ENCODE assay signal across 18 cellular contexts in genomic region chr2:132392211-132392610, GRCh38. TPM values are rescaled to one million over a fixed set of nuclear protein-coding genes. Genes with fewer than 3 reads are reported as not detected.
DNase-seq lines count a peak whose midpoint lies in the region; ATAC-seq, FAIRE-seq and TF ChIP-seq lines count a peak whose summit lies in the region.
"Had no signal": no experiment of that assay in that cellular context is flagged by ENCODE, and none has a peak within 500 bp of the region (broad histone marks: within the 10 kb centered on the region; RNA-seq: fewer than 3 reads in every experiment).

No MANE protein-coding gene starts in this region.

- H3K4me1 Mint-ChIP-seq in Caco-2 (ENCODE audit: low read depth, unreplicated experiment) (no peaks in the 10 kb centered on the region), H9 (peaks cover 20 to 22% of the 10 kb centered on the region in 2 experiments), chondrocyte (ENCODE audit: low read depth) (peaks cover 7% of the 10 kb centered on the region)
- H3K4me1 Mint-ChIP-seq: CD4-positive, CD25-positive, alpha-beta regulatory T cell had no signal

- H2BK5ac ChIP-seq in H9 (ENCODE audit: insufficient read length, low read length) (no peak overlapping the region), H1 (ENCODE audit: low read depth, low read length) (peak overlapping the region; percentile 35; the same call in 1 of the 2 replicates), mesendoderm (ENCODE audit: low read length) (no peak overlapping the region)

- H3K79me1 ChIP-seq in H9 (ENCODE audit: insufficient read depth, low read depth, low read length, poor library complexity, severe bottlenecking) (no peaks in the 10 kb centered on the region), H1 (ENCODE audit: low read depth, low read length) (no peaks in the 10 kb centered on the region), mesendoderm (ENCODE audit: low read length) (no peaks in the 10 kb centered on the region)

- intact Hi-C loops in Caco-2 (cut with micrococcal nuclease; ENCODE audit: unreplicated experiment) = no loop called here

- H3K9me3 ChIP-seq in Caco-2 (0 out of 2 replicates have a peak, but pooled peaks cover 6% of the 10 kb centered on the region), H9 (ENCODE audit: control insufficient read depth, low read depth, low read length) (no peaks in the 10 kb centered on the region), H1 (ENCODE audit: insufficient read depth in 2 of 2, low read depth in 1 of 2, low read length in 1 of 2) (no peaks in the 10 kb centered on the region)

- POLR2A ChIA-PET in Caco-2 (lab: Charles Lee) (no interaction called here), H1 (lab: Charles Lee; ENCODE audit: partially characterized antibody) (interaction anchor here (1.0 kb wide), 1 partner anchor 25 kb away, joined by 3 read pairs; the partner anchor contains the start of gene GPR39)

- ATAC-seq in HG03469 (IDR thresholded peaks at IDR 0.05; ENCODE audit: unreplicated experiment) = no peak

- no peak overlapping the region for H3T11ph ChIP-seq in H9 (ENCODE audit: low read length)

- CTCF ChIA-PET in Caco-2 (lab: Charles Lee) = no interaction called here
- CTCF ChIA-PET in H1 (lab: Charles Lee; ENCODE audit: partially characterized antibody) = no interaction called here

- DNase-seq in Caco-2 (peak; percentile 39 to 44), H9 (peak; percentile 70), H1 (ENCODE audit: low read depth in 1 of 2, low spot score in 2 of 2) (peak in 1 of 2 experiments; percentile 17), mesendoderm (peak; percentile 96), NCI-H748 (lab: John Stamatoyannopoulos, UW; ENCODE audit: unreplicated experiment) (no peak), chondrocyte (ENCODE audit: low spot score) (no peak), cerebellar nuclear complex (lab: John Stamatoyannopoulos, UW) (no peak)
- DNase-seq: CD4-positive, CD25-positive, alpha-beta regulatory T cell; MM.1S; NCI-H1105; NCI-H187 treated with DMSO at 0.1 percent for 48 hours; NCI-H2171; NCI-H446 treated with DMSO at 0.1 percent for 48 hours; NCI-H774; SHP77 treated with DMSO at 0.1 percent for 48 hours had no signal

- H4K8ac ChIP-seq in H9 (replicated peaks; ENCODE audit: insufficient read length, low read depth, low read length) = no peak overlapping the region
- H4K8ac ChIP-seq in H1 (ENCODE audit: extremely low read depth, insufficient read depth, low read length) = no peak overlapping the region
- no peak overlapping the region for H4K8ac ChIP-seq in mesendoderm (ENCODE audit: low read depth, low read length)

- H3K4ac ChIP-seq in H9 (ENCODE audit: low read depth, low read length) (no peak overlapping the region), H1 (replicated peaks; ENCODE audit: insufficient read length, low read depth, low read length) (no peak overlapping the region), mesendoderm (ENCODE audit: low read depth, low read length) (no peak overlapping the region)

- no peak overlapping the region for H3K27ac ChIP-seq in H9 (ENCODE audit: insufficient read length, low read depth, low read length)
- no peak overlapping the region for H3K27ac ChIP-seq in H1 (ENCODE audit: low read depth, low read length)
- no peak overlapping the region for H3K27ac ChIP-seq in mesendoderm (ENCODE audit: low read depth, low read length)
- H3K27ac ChIP-seq: HL-60 had no signal

- H2BK12ac ChIP-seq in H9 (ENCODE audit: insufficient read length, low read depth, low read length) = no peak overlapping the region
- no peak overlapping the region for H2BK12ac ChIP-seq in H1 (ENCODE audit: low read depth, low read length)

- no peak overlapping the region for H3K23ac ChIP-seq in H9 (ENCODE audit: insufficient read length, low read depth, low read length)
- H3K23ac ChIP-seq in H1 (ENCODE audit: insufficient read length) = no peak overlapping the region
- H3K23ac ChIP-seq in mesendoderm (ENCODE audit: low read length) = no peak overlapping the region

- TF ChIP-seq POLR2A in H1 (IDR thresholded peaks at IDR 0.05; ENCODE audit: control extremely low read depth in 1 of 2, low read depth in 2 of 2, low read length in 2 of 2) = no peak

- BruUV-seq in Caco-2 (replicated peaks; lab: Mats Ljungman, UMichigan) = no TSS peak

- TF ChIP-seq RAD21 in H1 (IDR thresholded peaks at IDR 0.05 in 1 of 2, conservative IDR thresholded peaks at IDR 0.05 in 1 of 2; ENCODE audit: low read depth in 2 of 2, low read length in 2 of 2) = no peak

- H3K4me2 ChIP-seq in H9 (ENCODE audit: insufficient read depth, insufficient read length, low read length) (no peak overlapping the region), H1 (ENCODE audit: insufficient read depth in 1 of 2, low read depth in 2 of 2, low read length in 2 of 2) (peak overlapping the region in 1 of 2 experiments; percentile 45; a peak in 1 of 4 replicates), mesendoderm (ENCODE audit: low read length) (no peak overlapping the region)

- H3K36me3 ChIP-seq in Caco-2 (ENCODE audit: control insufficient read depth, insufficient read depth, low read length) = no peaks in the 10 kb centered on the region
- no peaks in the 10 kb centered on the region for H3K36me3 ChIP-seq in H1 (ENCODE audit: control insufficient read depth in 2 of 4, insufficient read depth in 4 of 4, low read length in 3 of 4)
- no peaks in the 10 kb centered on the region for H3K36me3 ChIP-seq in mesendoderm (ENCODE audit: control insufficient read depth, insufficient read depth, low read length)

- no peaks in the 10 kb centered on the region for H3K79me2 ChIP-seq in H9 (ENCODE audit: insufficient read depth, low read length)
- no peaks in the 10 kb centered on the region for H3K79me2 ChIP-seq in H1 (ENCODE audit: control insufficient read depth in 1 of 2, insufficient read depth in 2 of 2, low read length in 2 of 2)
- H3K79me2 ChIP-seq in mesendoderm (ENCODE audit: control insufficient read depth, insufficient read depth, low read length) = no peaks in the 10 kb centered on the region

- no peak overlapping the region for H2BK120ac ChIP-seq in H9 (ENCODE audit: low read depth, low read length, poor library complexity, severe bottlenecking)
- H2BK120ac ChIP-seq in H1 (replicated peaks; ENCODE audit: low read depth, low read length) = no peak overlapping the region
- H2BK120ac ChIP-seq in mesendoderm (ENCODE audit: low read depth, low read length) = no peak overlapping the region

- H3K23me2 ChIP-seq in H9 (ENCODE audit: insufficient read length, low read depth, low read length, poor library complexity, severe bottlenecking) (no peaks in the 10 kb centered on the region), H1 (ENCODE audit: low read depth, low read length) (peaks cover 7% of the 10 kb centered on the region; the same call in 1 of the 2 replicates)

- H3K27me3 ChIP-seq in Caco-2 (replicated peaks; ENCODE audit: control insufficient read depth, insufficient read depth, low read length) (no peaks in the 10 kb centered on the region), H9 (ENCODE audit: insufficient read depth, low read length) (no peaks in the 10 kb centered on the region), H1 (replicated peaks in 1 of 4; ENCODE audit: control insufficient read depth in 3 of 4, extremely low read depth in 1 of 4, insufficient read depth in 3 of 4, low read length in 3 of 4) (no peaks in the 10 kb centered on the region), mesendoderm (ENCODE audit: insufficient read depth, low read length, poor library complexity) (no peaks in the 10 kb centered on the region)

- H4K20me1 ChIP-seq in H9 (ENCODE audit: control insufficient read depth, insufficient read depth, insufficient read length) (no peaks in the 10 kb centered on the region), H1 (replicated peaks in 1 of 2; ENCODE audit: control insufficient read depth in 1 of 2, insufficient read depth in 2 of 2, low read length in 2 of 2) (no peaks in the 10 kb centered on the region)

- no peak for TF ChIP-seq EP300 in H1 (IDR thresholded peaks at IDR 0.05; ENCODE audit: borderline replicate concordance in 1 of 2, low read depth in 2 of 2, low read length in 2 of 2)

- no peak overlapping the region for H3K18ac ChIP-seq in H9 (ENCODE audit: insufficient read length, low read depth, low read length)
- no peak overlapping the region for H3K18ac ChIP-seq in H1 (ENCODE audit: extremely low read depth, low read length)
- no peak overlapping the region for H3K18ac ChIP-seq in mesendoderm (ENCODE audit: low read length)

- H2BK20ac ChIP-seq in H9 (ENCODE audit: low read depth, low read length, poor library complexity, severe bottlenecking) (no peak overlapping the region), H1 (ENCODE audit: low read length) (no peak overlapping the region)

- H3K27ac Mint-ChIP-seq in Caco-2 (ENCODE audit: unreplicated experiment) (no peak overlapping the region), H9 (peak overlapping the region in 2 of 3 experiments; percentile 76 to 93; a peak in 3 of 7 replicates), chondrocyte (ENCODE audit: unreplicated experiment) (no peak overlapping the region)
- H3K27ac Mint-ChIP-seq: CD4-positive, CD25-positive, alpha-beta regulatory T cell had no signal

- no peak overlapping the region for H3K56ac ChIP-seq in H9 (ENCODE audit: insufficient read length, low read depth, low read length)
- no peak overlapping the region for H3K56ac ChIP-seq in H1 (replicated peaks; ENCODE audit: insufficient read length, low read depth, low read length)
- no peak overlapping the region for H3K56ac ChIP-seq in mesendoderm (ENCODE audit: low read length)

- peaks cover 27% of the 10 kb centered on the region for H3K4me1 ChIP-seq in Caco-2
- peaks cover 3% of the 10 kb centered on the region; the same call in 1 of the 2 replicates for H3K4me1 ChIP-seq in H9 (ENCODE audit: insufficient read depth, low read length)
- H3K4me1 ChIP-seq in H1 (replicated peaks in 1 of 4; ENCODE audit: control insufficient read depth in 3 of 4, insufficient read depth in 4 of 4, low read length in 3 of 4) = peaks cover 3 to 9% (median 4%) of the 10 kb centered on the region in 4 experiments; a peak in 6 of 7 replicates
- H3K4me1 ChIP-seq in mesendoderm (ENCODE audit: control insufficient read depth, low read depth, low read length) = peaks cover 5% of the 10 kb centered on the region

- H4K91ac ChIP-seq in H9 (ENCODE audit: insufficient read length, low read depth, low read length) (no peak overlapping the region), H1 (replicated peaks; ENCODE audit: insufficient read length, low read length) (no peak overlapping the region)

- H3K36me3 Mint-ChIP-seq in Caco-2 (ENCODE audit: insufficient read depth, unreplicated experiment) (no peaks in the 10 kb centered on the region), H9 (ENCODE audit: insufficient read depth in 1 of 3, low read depth in 3 of 3) (no peaks in the 10 kb centered on the region; a peak in 2 of 7 replicates), chondrocyte (ENCODE audit: low read depth) (no peaks in the 10 kb centered on the region)
- H3K36me3 Mint-ChIP-seq: CD4-positive, CD25-positive, alpha-beta regulatory T cell had no signal

- TF ChIP-seq CTCF in Caco-2 (IDR thresholded peaks at IDR 0.05; ENCODE audit: insufficient read depth in 1 of 2, low read depth in 1 of 2, low read length in 1 of 2, severe bottlenecking in 1 of 2, unreplicated experiment in 1 of 2) = no peak
- TF ChIP-seq CTCF in H9 (conservative IDR thresholded peaks at IDR 0.05) = no peak
- no peak for TF ChIP-seq CTCF in H1 (IDR thresholded peaks at IDR 0.05; ENCODE audit: control extremely low read depth in 1 of 3, insufficient read depth in 1 of 3, low read depth in 1 of 3, low read length in 3 of 3)
- TF ChIP-seq CTCF in chondrocyte (IDR thresholded peaks at IDR 0.05) = no peak

- no peak overlapping the region for H3K4me3 ChIP-seq in Caco-2 (ENCODE audit: low read depth, low read length)
- no peak overlapping the region for H3K4me3 ChIP-seq in H1 (ENCODE audit: extremely low read depth in 1 of 4, insufficient read depth in 2 of 4, low read depth in 3 of 4, low read length in 4 of 4)
- H3K4me3 ChIP-seq in mesendoderm (ENCODE audit: low read length) = no peak overlapping the region

- H3K9me3 Mint-ChIP-seq in Caco-2 (ENCODE audit: unreplicated experiment) = peaks cover 19% of the 10 kb centered on the region
- H3K9me3 Mint-ChIP-seq in H9 = no peaks in the 10 kb centered on the region; a peak in 4 of 5 replicates
- H3K9me3 Mint-ChIP-seq in chondrocyte (ENCODE audit: low read depth) = no peaks in the 10 kb centered on the region

- H3K4me3 Mint-ChIP-seq in Caco-2 (ENCODE audit: unreplicated experiment) (no peak overlapping the region), H9 (no peak overlapping the region), chondrocyte (ENCODE audit: unreplicated experiment) (no peak overlapping the region)
- H3K4me3 Mint-ChIP-seq: CD4-positive, CD25-positive, alpha-beta regulatory T cell had no signal

- FAIRE-seq in H1 (lab: Jason Lieb, UNC) = peak; percentile 7
- FAIRE-seq: GM18507 had no signal

- H2AFZ ChIP-seq in H9 (ENCODE audit: low read length) (no peak overlapping the region), H1 (ENCODE audit: low read length) (no peak overlapping the region)

- H4K5ac ChIP-seq in H9 (ENCODE audit: insufficient read length, low read depth, low read length) = no peak overlapping the region
- no peak overlapping the region for H4K5ac ChIP-seq in H1 (ENCODE audit: insufficient read length, low read depth, low read length)
- no peak overlapping the region for H4K5ac ChIP-seq in mesendoderm (ENCODE audit: low read length)

- H3K14ac ChIP-seq in H9 (ENCODE audit: insufficient read depth, low read length) (no peak overlapping the region), H1 (ENCODE audit: insufficient read length) (no peak overlapping the region)

- H2AK5ac ChIP-seq in H9 (ENCODE audit: insufficient read length, low read length) (no peak overlapping the region), H1 (ENCODE audit: low read depth, low read length) (no peak overlapping the region), mesendoderm (ENCODE audit: low read length) (no peak overlapping the region)

- H2BK15ac ChIP-seq in H9 (ENCODE audit: low read depth, low read length) (no peak overlapping the region), H1 (ENCODE audit: low read length) (no peak overlapping the region), mesendoderm (replicated peaks; ENCODE audit: low read depth) (no peak overlapping the region)

- WGBS in H9 (ENCODE audit: extremely low coverage, insufficient read length, low lambda C conversion rate) = no CpG with 5 or more reads among the region's 2 CpGs
- WGBS in H1 (ENCODE audit: extremely low coverage in 1 of 2, insufficient coverage in 1 of 2, insufficient read length in 1 of 2, insufficient replicate concordance in 2 of 2, low coverage in 1 of 2, low lambda C conversion rate in 2 of 2, missing lambda C conversion rate in 1 of 2), 2 experiments = 28% methylated on average over 2 of the region's 2 CpGs; no CpG with 5 or more reads in 1 of the 2 experiments
- no CpG with 5 or more reads among the region's 2 CpGs for WGBS in mesendoderm (ENCODE audit: extremely low coverage, insufficient coverage, low lambda C conversion rate)

- H3K27me3 Mint-ChIP-seq in Caco-2 (ENCODE audit: insufficient read depth, unreplicated experiment) (no peaks in the 10 kb centered on the region), H9 (ENCODE audit: low read depth) (no peaks in the 10 kb centered on the region; the same call in 1 of the 2 replicates), chondrocyte (ENCODE audit: low read depth) (peaks cover 21% of the 10 kb centered on the region)
- H3K27me3 Mint-ChIP-seq: CD4-positive, CD25-positive, alpha-beta regulatory T cell had no signal

- no peak overlapping the region for H3K9ac ChIP-seq in H9 (ENCODE audit: extremely low read depth, insufficient read length, low read length)
- no peak overlapping the region for H3K9ac ChIP-seq in H1 (replicated peaks in 1 of 4; ENCODE audit: extremely low read depth in 1 of 4, low read depth in 3 of 4, low read length in 3 of 4)
- no peak overlapping the region for H3K9ac ChIP-seq in mesendoderm (ENCODE audit: low read length)

RNA-seq across cellular contexts. Expression of gene GPR39, which starts 24.4 kb away (rescaled TPM):
- total RNA-seq in Caco-2 (2022) (26.8 and 28.7 TPM in 2 replicates), H9 (2021) (0.20 and 0.50 TPM in 2 replicates), chondrocyte (0.20 to 0.31 TPM in 2 of 3 replicates, not detected in the other)
- total RNA-seq in H1 (2021; fragmentation: NEBNext Ultra II Directional; extraction: Animal tissue kit (Norgen Biotek cat#: 25700)) = 0.63 and 0.65 TPM in 2 replicates
- 2.0 and 2.7 TPM in 2 replicates for polyA plus RNA-seq in H1 (2011; rRNA removed)
- polyA plus RNA-seq in H1 (2011; cell fraction: cytosol; rRNA removed) = 1.1 TPM
- 2.2 TPM for polyA plus RNA-seq in H1 (2011; cell fraction: nucleus; rRNA removed)
- polyA plus RNA-seq in H1 (2012, experiment 1 of 2) = 0.52 to 0.89 TPM (median 0.65 TPM) in 4 replicates
- polyA plus RNA-seq in H1 (2012, experiment 2 of 2) = 0.81 TPM
- 1.5 TPM for polyA plus RNA-seq in H1 (2013, experiment 1 of 2)
- polyA plus RNA-seq in H1 (2013, experiment 2 of 2) = 1.4 TPM
- 8.2 and 11.8 TPM in 2 replicates for polyA minus RNA-seq in H1 (2011; rRNA and poly(A)+ RNA removed)
- polyA minus RNA-seq in H1 (2011; cell fraction: cytosol; rRNA and poly(A)+ RNA removed) = 2.6 TPM
- polyA minus RNA-seq in H1 (2011; cell fraction: nucleus; rRNA and poly(A)+ RNA removed) = 15.4 TPM
- 2.4 TPM for polyA plus RNA-seq in mesendoderm (2013, experiment 1 of 2)
- polyA plus RNA-seq in mesendoderm (2013, experiment 2 of 2) = 2.5 TPM
- total RNA-seq: CD4-positive, CD25-positive, alpha-beta regulatory T cell had no signal
- polyA plus RNA-seq: CD4-positive, CD25-positive, alpha-beta regulatory T cell had no signal

Comparison
In these comparisons a context has a peak if more than half of its experiments do, and no peak if none do; other contexts are left out.
1. DNase-seq: peak in Caco-2 (2 of 2), H9 (single experiment) and mesendoderm (single experiment); none in NCI-H748 (single experiment), chondrocyte (single experiment) and cerebellar nuclear complex (0 of 2).
2. H3K27ac Mint-ChIP-seq: peak in H9 (2 of 3); none in Caco-2 (single experiment) and chondrocyte (single experiment).
3. RNA of gene GPR39, which starts 24.4 kb away (total RNA-seq): 26.8 to 28.7 TPM in Caco-2; 0.63 to 0.65 TPM in H1, 0.20 to 0.50 TPM in H9 and 0.20 to 0.31 TPM in chondrocyte; every median in the first group is over 10 times any median in the second.